ENCODE assay signal across 21 cellular contexts in genomic region chr7:120436487-120437060, GRCh38.
DNase-seq lines count a peak whose midpoint lies in the region; ATAC-seq and TF ChIP-seq lines count a peak whose summit lies in the region.
"Had no signal": no experiment of that assay in that cellular context is flagged by ENCODE, and none has a peak within 500 bp of the region (broad histone marks: within the 10 kb centered on the region; RNA-seq: fewer than 3 reads in every experiment).

No MANE protein-coding gene starts in this region.

- DNase-seq in GM23338 (ENCODE audit: low spot score) (no peak), cerebellum (ENCODE audit: low spot score) (peak; percentile 66), posterior vena cava (ENCODE audit: low spot score) (no peak)
- no peak for DNase-seq in activated CD4-positive, CD25-positive, alpha-beta regulatory T cell (lab: John Stamatoyannopoulos, UW)
- DNase-seq in activated CD4-positive, alpha-beta T cell treated with anti-CD3 and anti-CD28 coated beads for 1 hour: no peak
- DNase-seq: activated naive CD8-positive, alpha-beta T cell treated with anti-CD3 and anti-CD28 coated beads, Interleukin-2, amount 50 U/mL, for 24 hours; cortex of kidney; DMS79; head of caudate nucleus; left ventricle myocardium inferior; NCI-H1092; RPMI8226; spleen; stimulated activated CD4-positive, alpha-beta T cell treated with anti-CD3 and anti-CD28 coated beads, Interleukin-4, amount 100 ng/mL, for 4 hours; upper lobe of left lung had no signal

- H3K4me1 ChIP-seq in GM23338 (ENCODE audit: insufficient read depth): no peaks in the 10 kb centered on the region
- H3K4me1 ChIP-seq: left ventricle myocardium inferior, spleen, upper lobe of left lung had no signal

- no peaks in the 10 kb centered on the region for H3K36me3 ChIP-seq in GM23338 (ENCODE audit: insufficient read depth)
- H3K36me3 ChIP-seq: left ventricle myocardium inferior, spleen, upper lobe of left lung had no signal

- no peak overlapping the region for H3K4me3 ChIP-seq in GM23338
- H3K4me3 ChIP-seq: left ventricle myocardium inferior, spleen, upper lobe of left lung had no signal

- intact Hi-C loops in posterior vena cava (cut with DNase I): no loop called here

- no peak overlapping the region for H3K4me3 Mint-ChIP-seq in GM23338
- H3K4me3 Mint-ChIP-seq: activated naive CD8-positive, alpha-beta T cell treated with anti-CD3 and anti-CD28 coated beads, Interleukin-2, amount 50 U/mL, for 24 hours; activated T-helper 17 cell treated with anti-CD3 and anti-CD28 coated beads, Interleukin-2, amount 50 U/mL, for 72 hours; brain had no signal

- TF ChIP-seq CTCF in GM23338 (conservative IDR thresholded peaks at IDR 0.05; ENCODE audit: low read depth in 2 of 2): no peak

- H2AFZ ChIP-seq in GM23338: no peak overlapping the region

- no peaks in the 10 kb centered on the region for H3K27me3 Mint-ChIP-seq in GM23338 (ENCODE audit: insufficient read depth, low read depth, poor library complexity)
- H3K27me3 Mint-ChIP-seq: activated naive CD8-positive, alpha-beta T cell treated with anti-CD3 and anti-CD28 coated beads, Interleukin-2, amount 50 U/mL, for 24 hours; activated T-helper 17 cell treated with anti-CD3 and anti-CD28 coated beads, Interleukin-2, amount 50 U/mL, for 72 hours had no signal

- no peaks in the 10 kb centered on the region for H3F3A ChIP-seq in GM23338 (replicated peaks; ENCODE audit: low read depth)

- no peaks in the 10 kb centered on the region for H3K79me2 ChIP-seq in GM23338 (replicated peaks; ENCODE audit: insufficient read depth)

- no peak overlapping the region for H3K27ac ChIP-seq in GM23338 (ENCODE audit: low read depth)
- H3K27ac ChIP-seq: KMS-11, left ventricle myocardium inferior, spleen, upper lobe of left lung had no signal

- H3K27me3 ChIP-seq in GM23338 (ENCODE audit: insufficient read depth): no peaks in the 10 kb centered on the region
- H3K27me3 ChIP-seq: spleen, upper lobe of left lung had no signal

- no peaks in the 10 kb centered on the region for H3K9me3 Mint-ChIP-seq in GM23338
- H3K9me3 Mint-ChIP-seq: activated naive CD8-positive, alpha-beta T cell treated with anti-CD3 and anti-CD28 coated beads, Interleukin-2, amount 50 U/mL, for 24 hours; brain had no signal

- H3K9me2 ChIP-seq in GM23338 (ENCODE audit: insufficient read depth): no peaks in the 10 kb centered on the region

- no peaks in the 10 kb centered on the region for H3K36me3 Mint-ChIP-seq in GM23338 (ENCODE audit: low read depth)
- H3K36me3 Mint-ChIP-seq: brain had no signal

- peak; percentile 48 for ATAC-seq in GM18909 (IDR thresholded peaks at IDR 0.05; ENCODE audit: poor library complexity, unreplicated experiment)
- no peak for ATAC-seq in GM23338
- ATAC-seq in HG03378 (IDR thresholded peaks at IDR 0.05; ENCODE audit: unreplicated experiment): peak; percentile 44
- no peak for ATAC-seq in GM21447 (IDR thresholded peaks at IDR 0.05; ENCODE audit: unreplicated experiment)
- ATAC-seq: activated naive CD8-positive, alpha-beta T cell treated with anti-CD3 and anti-CD28 coated beads, Interleukin-2, amount 50 U/mL, for 24 hours; activated T-helper 17 cell treated with anti-CD3 and anti-CD28 coated beads, Interleukin-2, amount 50 U/mL, for 72 hours had no signal

- H3K4me2 ChIP-seq in GM23338: no peak overlapping the region
- H3K4me2 ChIP-seq: KMS-11 had no signal

- H3K4me1 Mint-ChIP-seq in GM23338: peaks cover 15% of the 10 kb centered on the region
- H3K4me1 Mint-ChIP-seq: activated naive CD8-positive, alpha-beta T cell treated with anti-CD3 and anti-CD28 coated beads, Interleukin-2, amount 50 U/mL, for 24 hours; activated T-helper 17 cell treated with anti-CD3 and anti-CD28 coated beads, Interleukin-2, amount 50 U/mL, for 72 hours; brain had no signal

- peak overlapping the region; percentile 31; the same call in 1 of the 2 replicates for H3K27ac Mint-ChIP-seq in GM23338
- H3K27ac Mint-ChIP-seq: activated naive CD8-positive, alpha-beta T cell treated with anti-CD3 and anti-CD28 coated beads, Interleukin-2, amount 50 U/mL, for 24 hours; activated T-helper 17 cell treated with anti-CD3 and anti-CD28 coated beads, Interleukin-2, amount 50 U/mL, for 72 hours; brain had no signal

- no peaks in the 10 kb centered on the region for H4K20me1 ChIP-seq in GM23338 (replicated peaks; ENCODE audit: insufficient read depth)

TF ChIP-seq in GM23338, 12 proteins besides CTCF, POLR2A, EP300 and RAD21 (continues in another document):
- TF ChIP-seq EZH2phosphoT487 (IDR thresholded peaks at IDR 0.05; ENCODE audit: unreplicated experiment) (no peak), ZNF331 (CRISPR knock-in tag; IDR thresholded peaks at IDR 0.05; ENCODE audit: low read depth) (no peak), ZNF114 (CRISPR knock-in tag; IDR thresholded peaks at IDR 0.05) (no peak), STAT1 (IDR thresholded peaks at IDR 0.05; ENCODE audit: unreplicated experiment) (no peak), POLR2AphosphoS5 (IDR thresholded peaks at IDR 0.05; ENCODE audit: low read depth) (no peak), CREB1 (CRISPR knock-in tag; IDR thresholded peaks at IDR 0.05; ENCODE audit: low read depth) (no peak), ETS1 (IDR thresholded peaks at IDR 0.05) (no peak), REST (IDR thresholded peaks at IDR 0.05; ENCODE audit: unreplicated experiment) (no peak), JUNB (IDR thresholded peaks at IDR 0.05; ENCODE audit: unreplicated experiment) (no peak), EZH2 (IDR thresholded peaks at IDR 0.05; ENCODE audit: low read depth, unreplicated experiment) (no peak), NANOG (IDR thresholded peaks at IDR 0.05; ENCODE audit: borderline replicate concordance) (no peak)

Comparison
In these comparisons a context has a peak if more than half of its experiments do, and no peak if none do; other contexts are left out.
1. ATAC-seq: peak in GM18909 (single experiment) and HG03378 (single experiment); none in GM23338 (single experiment) and GM21447 (single experiment).